ENCODE assay signal across 18 cellular contexts in the genomic region with DNA sequence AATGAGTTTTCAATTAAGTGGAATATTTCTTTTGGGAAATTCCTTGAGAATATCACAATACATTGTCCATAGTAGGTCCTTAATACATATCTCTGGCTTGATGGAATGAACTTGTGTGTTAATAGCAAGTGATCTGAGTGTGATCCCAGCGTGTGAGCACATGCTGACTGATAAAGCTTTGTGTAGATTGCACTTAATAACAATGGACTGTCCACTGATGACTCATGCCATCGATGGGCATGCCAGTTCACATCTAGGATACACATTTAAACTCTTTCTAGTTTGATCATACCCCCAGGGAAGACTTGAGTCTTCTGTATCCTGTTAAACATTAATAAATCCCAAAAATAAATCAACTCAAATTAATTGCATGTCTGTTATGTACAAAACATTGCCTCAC.
A peak's percentile ranks its signal among the peaks of the same experiment; 100 is the strongest.
DNase-seq lines count a peak whose midpoint lies in the region; ATAC-seq and TF ChIP-seq lines count a peak whose summit lies in the region.
"Had no signal": no experiment of that assay in that cellular context is flagged by ENCODE, and none has a peak within 500 bp of the region (broad histone marks: within the 10 kb centered on the region; RNA-seq: fewer than 3 reads in every experiment).

No MANE protein-coding gene starts in this region.

- BruUV-seq in MCF 10A (replicated peaks; lab: Mats Ljungman, UMichigan), result no TSS peak
- no TSS peak for BruUV-seq in mammary epithelial cell (replicated peaks; lab: Mats Ljungman, UMichigan)

- H3K9ac ChIP-seq in mammary epithelial cell (ENCODE audit: insufficient read depth, low read length), result no peak overlapping the region

- H2AFZ ChIP-seq in mammary epithelial cell (ENCODE audit: low read depth, low read length), result no peak overlapping the region

- H3K4me1 ChIP-seq in breast epithelium, result no peaks in the 10 kb centered on the region
- peaks cover 19% of the 10 kb centered on the region for H3K4me1 ChIP-seq in mammary epithelial cell (ENCODE audit: insufficient read depth, low read length)
- H3K4me1 ChIP-seq: Caco-2 had no signal

- dilution Hi-C loops in mammary epithelial cell (cut with HindIII; ENCODE audit: low sequenced_read_pairs), result no loop called here

- H3K27me3 ChIP-seq in breast epithelium (no peaks in the 10 kb centered on the region), mammary epithelial cell (ENCODE audit: insufficient read depth, low read length) (no peaks in the 10 kb centered on the region)

- H3K4me3 Mint-ChIP-seq in MCF 10A (ENCODE audit: unreplicated experiment), result no peak overlapping the region
- H3K4me3 Mint-ChIP-seq: H9, T-helper 17 cell had no signal

- no peak for ATAC-seq in GM19397 (IDR thresholded peaks at IDR 0.05; ENCODE audit: unreplicated experiment)
- ATAC-seq: T-helper 17 cell had no signal

- H3K79me2 ChIP-seq in mammary epithelial cell (ENCODE audit: insufficient read depth, low read length), result no peaks in the 10 kb centered on the region

- peaks cover 6% of the 10 kb centered on the region for H3K4me1 Mint-ChIP-seq in MCF 10A (ENCODE audit: insufficient read depth, unreplicated experiment)
- H3K4me1 Mint-ChIP-seq: T-helper 17 cell had no signal

- H4K20me1 ChIP-seq in mammary epithelial cell (ENCODE audit: insufficient read depth, low read length), result no peaks in the 10 kb centered on the region

- H3K27me3 Mint-ChIP-seq in MCF 10A (ENCODE audit: insufficient read depth, unreplicated experiment), result no peaks in the 10 kb centered on the region
- H3K27me3 Mint-ChIP-seq: T-helper 17 cell had no signal

- no peaks in the 10 kb centered on the region for H3K9me3 Mint-ChIP-seq in MCF 10A (ENCODE audit: unreplicated experiment)
- H3K9me3 Mint-ChIP-seq: H9 had no signal

- TF ChIP-seq CTCF in MCF 10A (IDR thresholded peaks at IDR 0.05; ENCODE audit: unreplicated experiment) (no peak), breast epithelium (IDR thresholded peaks at IDR 0.05) (no peak), mammary epithelial cell (conservative IDR thresholded peaks at IDR 0.05 in 1 of 2, IDR thresholded peaks at IDR 0.05 in 1 of 2; ENCODE audit: extremely low read depth in 1 of 2, insufficient read depth in 1 of 2, low read depth in 1 of 2, low read length in 2 of 2) (no peak)

- CTCF ChIA-PET in MCF 10A (lab: Yijun Ruan, JAX), result interaction anchor here (0.8 to 1.0 kb wide), 2 partner anchors 9 to 11 kb away, joined by 3 to 4 read pairs; no protein-coding TSS in a partner anchor
- CTCF ChIA-PET in mammary epithelial cell (lab: Charles Lee; ENCODE audit: low non-redundant PET), result no interaction called here

- DNase-seq in MCF 10A (ENCODE audit: unreplicated experiment) (peak; percentile 61), breast epithelium (ENCODE audit: low spot score in 2 of 2) (no peak), NCI-H2227 (lab: John Stamatoyannopoulos, UW; ENCODE audit: unreplicated experiment) (peak; percentile 26), mammary epithelial cell (peak; percentile 73)
- no peak for DNase-seq in activated CD8-positive, alpha-beta memory T cell treated with anti-CD3 and anti-CD28 coated beads, Interleukin-2, amount 50 U/mL, for 48 hours
- DNase-seq in NK-92 treated with Interleukin-12 subunit alpha and Interleukin-12 subunit beta, amount 100 ng/mL, for 24 hours (lab: John Stamatoyannopoulos, UW), result no peak
- DNase-seq in activated CD4-positive, alpha-beta T cell treated with anti-CD3 and anti-CD28 coated beads, Interleukin-2, amount 50 U/mL, for 4 hours, result no peak
- DNase-seq: 8988T, C1 segment of cervical spinal cord, Caco-2, DND-41, H9, NCI-H1092 treated with DMSO at 0.1 percent for 48 hours, NCI-H2029, NCI-H524 treated with DMSO at 0.1 percent for 48 hours, Right ventricle myocardium superior, T-helper 17 cell had no signal

- TF ChIP-seq POLR2A in breast epithelium (IDR thresholded peaks at IDR 0.05), result no peak

- H3K9me3 ChIP-seq in breast epithelium (no peaks in the 10 kb centered on the region), mammary epithelial cell (replicated peaks; ENCODE audit: insufficient read depth, low read length) (no peaks in the 10 kb centered on the region)
- H3K9me3 ChIP-seq: Caco-2 had no signal

- 0% methylated on average over 2 of the region's 2 CpGs for WGBS in mammary epithelial cell (ENCODE audit: low coverage, missing lambda C conversion rate)

- in situ Hi-C loops in mammary epithelial cell (cut with MboI; ENCODE audit: low sequenced_read_pairs in 2 of 2), result no loop called here

- intact Hi-C loops in MCF 10A (cut with micrococcal nuclease) (no loop called here), breast epithelium (cut with DNase I; ENCODE audit: low total_unique reads) (no loop called here), mammary epithelial cell (cut with micrococcal nuclease) (no loop called here)

- H3K4me2 ChIP-seq in mammary epithelial cell (ENCODE audit: insufficient read depth, low read depth, low read length), result peak overlapping the region; percentile 29

- no peak overlapping the region for H3K4me3 ChIP-seq in breast epithelium
- no peak overlapping the region for H3K4me3 ChIP-seq in mammary epithelial cell (replicated peaks in 1 of 3; ENCODE audit: insufficient read depth in 1 of 3, low read depth in 2 of 3, low read length in 3 of 3)

- H3K36me3 Mint-ChIP-seq in MCF 10A (ENCODE audit: insufficient read depth, unreplicated experiment), result no peaks in the 10 kb centered on the region

- no peak overlapping the region for H3K27ac Mint-ChIP-seq in MCF 10A (ENCODE audit: low read depth, unreplicated experiment)
- H3K27ac Mint-ChIP-seq: H9, T-helper 17 cell had no signal

- POLR2A ChIA-PET in MCF 10A (lab: Yijun Ruan, JAX), result interaction anchor here (1.6 kb wide), 1 partner anchor 20 kb away, joined by 6 read pairs; no protein-coding TSS in a partner anchor

- H3K36me3 ChIP-seq in breast epithelium (no peaks in the 10 kb centered on the region), mammary epithelial cell (ENCODE audit: insufficient read depth, low read length) (no peaks in the 10 kb centered on the region)

- H3K27ac ChIP-seq in breast epithelium (no peak overlapping the region), mammary epithelial cell (ENCODE audit: insufficient read depth, low read depth, low read length) (no peak overlapping the region)

Comparison
In these comparisons a context has a peak if more than half of its experiments do, and no peak if none do; other contexts are left out.
1. DNase-seq: peak in MCF 10A (single experiment), NCI-H2227 (single experiment) and mammary epithelial cell (single experiment); none in breast epithelium (0 of 2), activated CD8-positive, alpha-beta memory T cell treated with anti-CD3 and anti-CD28 coated beads, Interleukin-2, amount 50 U/mL, for 48 hours (single experiment), NK-92 treated with Interleukin-12 subunit alpha and Interleukin-12 subunit beta, amount 100 ng/mL, for 24 hours (single experiment) and activated CD4-positive, alpha-beta T cell treated with anti-CD3 and anti-CD28 coated beads, Interleukin-2, amount 50 U/mL, for 4 hours (0 of 2).